Comparison of ENCODE assay signal across 14 cellular contexts in the genomic region with DNA sequence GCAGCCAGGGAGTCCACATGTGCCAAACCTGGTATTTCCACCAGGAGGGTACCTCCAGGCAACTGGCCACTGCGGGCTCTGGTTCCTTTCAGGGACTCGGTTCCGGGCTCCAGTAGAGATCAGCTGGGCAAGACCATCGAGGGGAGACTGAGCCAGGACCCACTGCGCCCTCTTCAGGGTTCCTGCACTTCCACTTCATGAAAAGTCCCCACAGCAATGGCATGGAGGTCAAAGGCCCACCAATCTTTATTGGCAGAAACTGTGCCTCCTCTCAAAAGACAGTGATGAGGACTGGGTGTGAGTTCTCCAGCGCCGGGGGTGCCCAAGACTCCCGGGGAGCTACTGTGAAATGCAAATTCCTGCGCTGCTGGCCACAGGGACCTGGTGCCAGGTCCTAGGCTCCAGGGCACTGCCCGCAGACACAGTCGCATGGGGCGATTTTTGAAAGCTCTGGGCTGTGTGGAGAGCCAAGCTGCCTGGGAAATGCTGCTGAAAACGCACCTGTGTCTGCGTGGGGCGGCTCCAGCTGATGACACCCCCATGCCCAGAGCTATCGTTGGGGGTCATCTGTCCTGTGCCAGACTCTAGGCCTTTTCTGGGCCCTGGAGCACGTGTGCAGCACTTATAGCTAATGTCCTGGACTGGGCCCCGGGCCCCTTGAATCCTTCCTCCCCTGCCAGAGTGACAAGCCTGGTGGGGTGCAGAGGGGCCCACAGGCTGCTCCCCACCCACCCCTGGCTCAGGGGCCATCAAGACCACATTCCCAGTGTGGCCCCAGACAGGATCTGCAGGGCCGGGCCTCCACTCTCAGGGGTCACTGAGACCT.
"Had no signal": no experiment of that assay in that cellular context is flagged by ENCODE, and none has a peak within 500 bp of the region (broad histone marks: within the 10 kb centered on the region; RNA-seq: fewer than 3 reads in every experiment).

No MANE protein-coding gene starts in this region.

- H3K4me3 ChIP-seq: body of pancreas, cardiac muscle cell, left lung, upper lobe of left lung had no signal

- H3K27ac ChIP-seq: body of pancreas, cardiac muscle cell, left lung, upper lobe of left lung had no signal

- H3K4me1 ChIP-seq: body of pancreas, left lung, upper lobe of left lung had no signal

- H3K36me3 ChIP-seq: cardiac muscle cell, left lung, upper lobe of left lung had no signal

- ATAC-seq: activated T-cell treated with anti-CD3 and anti-CD28 coated beads, Interleukin-2, amount 50 U/mL, for 4 hours; body of pancreas; left lung; stimulated activated naive CD8-positive, alpha-beta T cell treated with anti-CD3 and anti-CD28 coated beads, Interleukin-15, Interleukin-2, amounts not matched to agents 100 U/mL and 50 U/mL, for 24 hours had no signal

- H3K27me3 ChIP-seq: body of pancreas, cardiac muscle cell, left lung, upper lobe of left lung had no signal

- DNase-seq: activated CD4-positive, alpha-beta T cell treated with anti-CD3 and anti-CD28 coated beads, Interleukin-2, amount 50 U/mL, for 4 hours; activated CD8-positive, alpha-beta memory T cell treated with anti-CD3 and anti-CD28 coated beads, Interleukin-2, amount 50 U/mL, for 48 hours; activated naive CD4-positive, alpha-beta T cell treated with Interleukin-2 at 50 U/mL for 16 hours; activated naive CD8-positive, alpha-beta T cell treated with anti-CD3 and anti-CD28 coated beads, Interleukin-2, amount 10 ng/mL, durations not matched to agents 7 days and 5 days; activated T-cell treated with anti-CD3 and anti-CD28 coated beads, Interleukin-2, amount 50 U/mL, for 4 hours; amygdala; body of pancreas; effector CD4-positive, alpha-beta T cell; stimulated activated CD4-positive, alpha-beta T cell treated with anti-CD3 and anti-CD28 coated beads, Interleukin-4, amount 100 ng/mL, for 4 hours; stimulated activated naive CD8-positive, alpha-beta T cell treated with anti-CD3 and anti-CD28 coated beads, Interleukin-15, Interleukin-2, amounts not matched to agents 100 U/mL and 50 U/mL, for 24 hours; T-helper 9 cell; upper lobe of left lung had no signal

- H3K9me3 ChIP-seq: body of pancreas, left lung, upper lobe of left lung had no signal
